6 cellular contexts compared by ENCODE assay signal in genomic region chr3:110074095-110074494, GRCh38.
"Had no signal": no experiment of that assay in that cellular context is flagged by ENCODE, and none has a peak within 500 bp of the region (broad histone marks: within the 10 kb centered on the region; RNA-seq: fewer than 3 reads in every experiment).

No MANE protein-coding gene starts in this region.

- H3K27ac Mint-ChIP-seq: IgD-negative memory B cell had no signal

- H3K36me3 Mint-ChIP-seq: IgD-negative memory B cell had no signal

- H3K27ac ChIP-seq: HL-60 had no signal

- H3K4me3 Mint-ChIP-seq: IgD-negative memory B cell had no signal

- H3K9me3 Mint-ChIP-seq: IgD-negative memory B cell had no signal

- H3K27me3 Mint-ChIP-seq: IgD-negative memory B cell had no signal

- H3K4me3 ChIP-seq: K562 had no signal

- DNase-seq: IMR-90, KBM-7, KG1 had no signal

- H3K4me1 Mint-ChIP-seq: IgD-negative memory B cell had no signal
